In the genomic region with DNA sequence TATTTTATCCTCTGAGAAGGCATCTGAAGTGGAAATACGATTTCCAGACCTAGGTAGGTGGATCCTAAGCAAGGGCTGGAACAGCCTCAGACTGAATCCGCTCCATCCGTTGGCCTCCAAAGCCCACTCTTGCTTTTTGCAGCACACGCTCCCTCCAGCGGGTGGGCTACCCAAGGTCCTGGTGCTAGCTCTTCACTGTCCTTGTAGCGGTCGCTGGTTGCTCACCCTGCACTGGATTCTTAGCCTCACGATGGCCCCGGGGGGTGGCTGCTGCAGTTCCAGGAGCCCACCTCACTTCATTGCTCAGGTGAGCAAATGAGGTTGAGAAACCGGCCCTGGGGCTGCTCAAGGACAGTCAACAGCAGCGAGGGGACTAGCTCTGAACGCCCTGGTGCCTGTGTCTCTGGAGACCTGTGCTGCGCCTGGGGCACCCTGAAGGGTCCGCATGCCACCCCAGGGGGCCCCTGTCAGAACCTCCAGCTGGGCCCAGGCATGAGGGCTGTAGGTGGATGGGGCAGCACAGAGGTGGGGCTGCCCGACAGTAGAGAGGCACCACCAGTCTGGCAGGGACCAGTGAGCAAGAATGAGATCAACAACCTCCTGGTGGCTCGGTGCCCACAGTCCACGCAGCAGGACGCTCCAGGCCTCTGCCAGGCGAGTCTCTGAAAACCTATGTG, we compare ENCODE assay signal across 1 cellular context.
TF ChIP-seq lines count a peak whose summit lies in the region.

No MANE protein-coding gene starts in this region.

TF ChIP-seq in endothelial cell of umbilical vein, 7 proteins besides CTCF, POLR2A, EP300 and RAD21:
- TF ChIP-seq EZH2 (IDR thresholded peaks at IDR 0.05; ENCODE audit: borderline replicate concordance, low read depth, low read length, severe bottlenecking) (no peak), GATA2 (IDR thresholded peaks at IDR 0.05; ENCODE audit: insufficient read depth, insufficient read length, low read depth, low read length) (no peak), POLR2AphosphoS5 (IDR thresholded peaks at IDR 0.05; ENCODE audit: insufficient read depth, low read depth, low read length) (no peak), MYC (IDR thresholded peaks at IDR 0.05; ENCODE audit: low read depth, low read length) (no peak), JUN (IDR thresholded peaks at IDR 0.05; ENCODE audit: borderline replicate concordance, insufficient read depth, insufficient read length, low read depth) (no peak), FOS (IDR thresholded peaks at IDR 0.05; ENCODE audit: borderline replicate concordance, insufficient read depth, low read length) (no peak)
- TF ChIP-seq, protein P1, sequence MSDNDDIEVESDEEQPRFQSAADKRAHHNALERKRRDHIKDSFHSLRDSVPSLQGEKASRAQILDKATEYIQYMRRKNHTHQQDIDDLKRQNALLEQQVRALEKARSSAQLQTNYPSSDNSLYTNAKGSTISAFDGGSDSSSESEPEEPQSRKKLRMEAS (IDR thresholded peaks at IDR 0.05; ENCODE audit: insufficient read depth, insufficient read length), result no peak
